Comparison of ENCODE assay signal across 18 cellular contexts in the genomic region with DNA sequence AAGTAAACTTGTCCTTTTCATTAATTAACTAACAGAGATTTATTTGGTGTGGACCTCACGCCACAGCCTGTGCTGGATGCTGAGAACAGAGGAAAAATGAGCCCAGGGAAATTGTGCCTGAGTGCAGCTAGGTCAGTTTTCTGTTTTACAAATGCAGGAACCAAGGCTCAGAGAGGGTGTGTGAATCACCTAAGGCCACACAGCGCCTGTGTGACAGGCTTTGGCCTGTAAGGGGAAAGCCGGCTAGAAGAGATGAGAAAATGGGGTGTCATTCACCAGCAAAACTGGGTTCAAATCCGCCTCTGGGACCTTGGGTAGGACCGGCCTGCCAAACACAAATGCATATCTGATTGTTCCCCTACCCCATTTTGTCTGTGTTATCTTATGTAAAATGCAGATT. TPM values are rescaled to one million over a fixed set of nuclear protein-coding genes. Genes with fewer than 3 reads are reported as not detected.
DNase-seq lines count a peak whose midpoint lies in the region; ATAC-seq, FAIRE-seq and TF ChIP-seq lines count a peak whose summit lies in the region.
"Had no signal": no experiment of that assay in that cellular context is flagged by ENCODE, and none has a peak within 500 bp of the region (broad histone marks: within the 10 kb centered on the region; RNA-seq: fewer than 3 reads in every experiment).

No MANE protein-coding gene starts in this region.

- H3K27ac ChIP-seq in A549 (no peak overlapping the region), HEK293 (ENCODE audit: extremely low read depth, low read depth, low read length) (no peak overlapping the region), muscle layer of colon (ENCODE audit: low read depth, low read length) (peak overlapping the region; percentile 96), gastrocnemius medialis (peak overlapping the region; percentile 5 to 97 (median 96))
- no peak overlapping the region for H3K27ac ChIP-seq in naive thymus-derived CD4-positive, alpha-beta T cell (ENCODE audit: low read depth, low read length)

- no peaks in the 10 kb centered on the region for H3K9me3 Mint-ChIP-seq in naive thymus-derived CD4-positive, alpha-beta T cell

- TF ChIP-seq POLR2A in A549 (IDR thresholded peaks at IDR 0.05; ENCODE audit: low read length) (no peak), gastrocnemius medialis (IDR thresholded peaks at IDR 0.05) (no peak)

- no peak overlapping the region for H3K4me3 Mint-ChIP-seq in naive thymus-derived CD4-positive, alpha-beta T cell
- H3K4me3 Mint-ChIP-seq: CD4-positive, alpha-beta memory T cell had no signal

- no peak overlapping the region for H3K9ac ChIP-seq in muscle layer of colon (ENCODE audit: low read length)
- H3K9ac ChIP-seq: BLaER1 had no signal

- no peaks in the 10 kb centered on the region for H3K36me3 Mint-ChIP-seq in naive thymus-derived CD4-positive, alpha-beta T cell
- H3K36me3 Mint-ChIP-seq: CD4-positive, alpha-beta memory T cell had no signal

- H3K9me3 ChIP-seq in A549 (peaks cover 5% of the 10 kb centered on the region; the same call in 2 of the 3 replicates), HEK293 (ENCODE audit: control insufficient read depth, insufficient read depth, low read depth, low read length) (no peaks in the 10 kb centered on the region), muscle layer of colon (ENCODE audit: low read length) (no peaks in the 10 kb centered on the region), gastrocnemius medialis (no peaks in the 10 kb centered on the region)
- no peaks in the 10 kb centered on the region for H3K9me3 ChIP-seq in naive thymus-derived CD4-positive, alpha-beta T cell (ENCODE audit: control insufficient read depth in 2 of 3, low read length in 3 of 3)
- H3K9me3 ChIP-seq: BLaER1 had no signal

- peak overlapping the region in 2 of 9 donors; percentile 10 to 70 for H3K27ac Mint-ChIP-seq in naive thymus-derived CD4-positive, alpha-beta T cell

- TF ChIP-seq CTCF in A549 (IDR thresholded peaks at IDR 0.05) (no peak), HEK293 (tag by site-specific recombination; IDR thresholded peaks at IDR 0.05) (no peak), gastrocnemius medialis (IDR thresholded peaks at IDR 0.05 in 4 of 5, conservative IDR thresholded peaks at IDR 0.05 in 1 of 5) (no peak)

- TF ChIP-seq EP300 in A549 (IDR thresholded peaks at IDR 0.05) = no peak

- ATAC-seq in A549 = no peak
- ATAC-seq in gastrocnemius medialis = no peak
- no peak for ATAC-seq in naive thymus-derived CD4-positive, alpha-beta T cell
- no peak for ATAC-seq in GM21447 (IDR thresholded peaks at IDR 0.05; ENCODE audit: unreplicated experiment)
- no peak for ATAC-seq in HG03095 (IDR thresholded peaks at IDR 0.05; ENCODE audit: unreplicated experiment)

- CTCF ChIA-PET in A549 (lab: Yijun Ruan, JAX) (interaction anchor here (1.1 kb wide), 1 partner anchor 30 kb away, joined by 3 read pairs; no protein-coding TSS in a partner anchor), HEK293 (lab: Yijun Ruan, JAX) (interaction anchor here (0.6 to 1.1 kb wide), 2 partner anchors 10 to 76 kb away, joined by 3 to 4 read pairs; no protein-coding TSS in a partner anchor)
- CTCF ChIA-PET in naive thymus-derived CD4-positive, alpha-beta T cell (lab: Charles Lee) = no interaction called here

- 44% methylated on average over 5 of the region's 5 CpGs for WGBS in A549 (ENCODE audit: missing lambda C conversion rate)

- no peak overlapping the region for H3K4me2 ChIP-seq in A549
- H3K4me2 ChIP-seq: BLaER1 had no signal

- peaks cover 6 to 15% (median 10%) of the 10 kb centered on the region in 7 donors for H3K4me1 Mint-ChIP-seq in naive thymus-derived CD4-positive, alpha-beta T cell

- H3K4me1 ChIP-seq in A549 (peaks cover 3% of the 10 kb centered on the region; the same call in 1 of the 3 replicates), HEK293 (ENCODE audit: control insufficient read depth, insufficient read depth, low read length) (no peaks in the 10 kb centered on the region), muscle layer of colon (ENCODE audit: insufficient read depth, low read length) (peaks cover 67% of the 10 kb centered on the region), gastrocnemius medialis (peaks cover 45 to 67% of the 10 kb centered on the region in 2 donors)
- no peaks in the 10 kb centered on the region for H3K4me1 ChIP-seq in naive thymus-derived CD4-positive, alpha-beta T cell (ENCODE audit: control insufficient read depth in 2 of 2, insufficient read depth in 2 of 2, low read length in 2 of 2)
- H3K4me1 ChIP-seq: Caco-2 had no signal

- H3K27me3 ChIP-seq in muscle layer of colon (ENCODE audit: control insufficient read depth in 1 of 2, insufficient read depth in 2 of 2, low read length in 2 of 2) = no peaks in the 10 kb centered on the region
- no peaks in the 10 kb centered on the region for H3K27me3 ChIP-seq in gastrocnemius medialis
- H3K27me3 ChIP-seq in naive thymus-derived CD4-positive, alpha-beta T cell (ENCODE audit: control insufficient read depth in 2 of 2, insufficient read depth in 2 of 2, low read length in 2 of 2) = no peaks in the 10 kb centered on the region
- H3K27me3 ChIP-seq: BLaER1 had no signal

- TF ChIP-seq RAD21 in A549 (conservative IDR thresholded peaks at IDR 0.05 in 1 of 2, IDR thresholded peaks at IDR 0.05 in 1 of 2) = no peak

- no peak for FAIRE-seq in A549 (lab: Jason Lieb, UNC)

- POLR2A ChIA-PET in A549 (lab: Yijun Ruan, JAX) (no interaction called here), HEK293 (lab: Yijun Ruan, JAX) (no interaction called here)
- POLR2A ChIA-PET in naive thymus-derived CD4-positive, alpha-beta T cell (lab: Charles Lee) = interaction anchor here (0.6 to 2.8 kb wide), 3 partner anchors 9 to 33 kb away, joined by 3 to 10 read pairs (median 3); no protein-coding TSS in a partner anchor

- peaks cover 0 to 17% (median 0%) of the 10 kb centered on the region in 5 donors for H3K27me3 Mint-ChIP-seq in naive thymus-derived CD4-positive, alpha-beta T cell

- H3K4me3 ChIP-seq in A549 (no peak overlapping the region), HEK293 (ENCODE audit: low read depth, low read length) (no peak overlapping the region), muscle layer of colon (ENCODE audit: low read depth in 1 of 2, low read length in 2 of 2) (no peak overlapping the region), gastrocnemius medialis (no peak overlapping the region)
- H3K4me3 ChIP-seq in naive thymus-derived CD4-positive, alpha-beta T cell (ENCODE audit: low read length) = no peak overlapping the region
- H3K4me3 ChIP-seq: BLaER1 had no signal

- intact Hi-C loops in gastrocnemius medialis (cut with DNase I; ENCODE audit: low total_unique reads) = no loop called here
- intact Hi-C loops in naive thymus-derived CD4-positive, alpha-beta T cell (cut with micrococcal nuclease) = no loop called here

- in situ Hi-C loops in gastrocnemius medialis (cut with MboI; ENCODE audit: low sequenced_read_pairs in 4 of 4) = no loop called here

- H3K36me3 ChIP-seq in HEK293 (ENCODE audit: control insufficient read depth in 2 of 2, insufficient read depth in 1 of 2, low read length in 2 of 2) = no peaks in the 10 kb centered on the region
- no peaks in the 10 kb centered on the region for H3K36me3 ChIP-seq in muscle layer of colon (ENCODE audit: insufficient read depth, low read length)
- no peaks in the 10 kb centered on the region for H3K36me3 ChIP-seq in gastrocnemius medialis
- H3K36me3 ChIP-seq in naive thymus-derived CD4-positive, alpha-beta T cell (ENCODE audit: control insufficient read depth in 2 of 3, insufficient read depth in 3 of 3, low read length in 3 of 3) = no peaks in the 10 kb centered on the region
- H3K36me3 ChIP-seq: BLaER1 had no signal

- DNase-seq in A549 (ENCODE audit: low read depth in 1 of 2, low spot score in 1 of 2) (no peak), gastrocnemius medialis (no peak), RKO (ENCODE audit: low spot score) (no peak)
- no peak for DNase-seq in naive thymus-derived CD4-positive, alpha-beta T cell
- DNase-seq: Caco-2; CD4-positive, alpha-beta memory T cell; DMS 273 treated with DMSO at 0.1 percent for 48 hours; DMS79 treated with DMSO at 0.1 percent for 48 hours; Kasumi-1; NCI-H1694; NCI-H446; NCI-H526; SHP77 had no signal

TF ChIP-seq in A549, 52 proteins besides CTCF, POLR2A, EP300 and RAD21:
- TF ChIP-seq ZFP36 (IDR thresholded peaks at IDR 0.05; ENCODE audit: borderline replicate concordance, partially characterized antibody) (peak; percentile 68), RNF2 (IDR thresholded peaks at IDR 0.05; ENCODE audit: borderline replicate concordance, low read depth) (no peak)

TF ChIP-seq in HEK293, 187 proteins besides CTCF, POLR2A, EP300 and RAD21:
- TF ChIP-seq ZBTB1 (tag by site-specific recombination; IDR thresholded peaks at IDR 0.05) (no peak), ZNF768 (tag by site-specific recombination; IDR thresholded peaks at IDR 0.05) (0 out of 2 replicates have a peak, but pooled peaks have one; percentile 73)
TF ChIP-seq in HEK293: peak in this region for 1.

RNA-seq across cellular contexts. Expression of a gene that starts 52.7 kb away (rescaled TPM):
- polyA plus RNA-seq in A549 (2011; rRNA removed) (6.6 and 7.6 TPM in 2 replicates), A549 (2017; fragmentation: RNase III; extraction: RNeasy Plus Mini Kit Qiagen cat#74134 plus additional on column Dnase treatment) (13.0 to 15.7 TPM (median 14.2 TPM) in 3 replicates)
- 21.0 and 30.4 TPM in 2 replicates for polyA plus RNA-seq in A549 (2012; cell fraction: cytosol; rRNA removed)
- 23.6 and 33.0 TPM in 2 replicates for polyA plus RNA-seq in A549 (2012; cell fraction: nucleus; rRNA removed)
- 3.9 and 4.5 TPM in 2 replicates for polyA minus RNA-seq in A549 (2011; rRNA and poly(A)+ RNA removed)
- total RNA-seq in gastrocnemius medialis = 100 to 1,000 TPM in 3 of 4 donors, 10 to 100 TPM in 1; 56.7 to 229 (median 177) TPM
- 100 to 1,000 TPM in 4 of 5 experiments, 10 to 100 TPM in 1; 70.6 to 260 (median 127) TPM for total RNA-seq in naive thymus-derived CD4-positive, alpha-beta T cell
- 100 to 1,000 TPM in 1 of 2 donors, 10 to 100 TPM in 1; 63.0 to 129 TPM for polyA plus RNA-seq in naive thymus-derived CD4-positive, alpha-beta T cell

Comparison
In these comparisons a context has a peak if more than half of its experiments do, and no peak if none do; other contexts are left out.
1. H3K27ac ChIP-seq: peak in muscle layer of colon (single experiment) and gastrocnemius medialis (4 of 4); none in A549 (0 of 2), HEK293 (single experiment) and naive thymus-derived CD4-positive, alpha-beta T cell (single experiment).